Comparison of ENCODE assay signal across 1 cellular context in the genomic region with DNA sequence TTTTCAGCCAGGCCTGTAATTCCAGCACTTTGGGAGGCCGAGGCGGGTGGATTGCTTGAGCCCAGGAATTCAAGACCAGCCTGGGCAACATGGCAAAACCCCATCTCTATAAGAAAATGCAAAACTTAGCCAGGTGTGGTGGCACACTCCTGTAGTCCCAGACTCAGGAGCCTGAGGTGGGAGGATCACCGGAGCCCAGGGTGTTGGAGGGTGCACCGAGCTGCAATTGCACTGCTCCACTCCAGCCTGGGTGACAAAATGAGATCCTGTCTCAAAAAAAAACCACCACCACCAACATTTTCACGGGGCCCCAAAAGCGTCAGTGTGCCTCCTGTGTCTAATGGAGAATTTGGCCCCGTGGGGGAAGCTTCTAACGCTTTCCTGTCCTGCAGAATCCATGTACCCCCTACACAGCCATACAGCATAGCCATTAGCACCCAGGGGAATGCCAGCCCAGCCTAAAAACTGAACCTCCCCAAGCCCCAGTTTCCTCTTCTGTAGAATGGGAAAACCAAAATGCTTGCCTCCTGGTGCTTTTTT.
TF ChIP-seq lines count a peak whose summit lies in the region.

No MANE protein-coding gene starts in this region.

TF ChIP-seq in GM23338, 12 proteins besides CTCF, POLR2A, EP300 and RAD21 (continued from another document):
- TF ChIP-seq, protein P1, sequence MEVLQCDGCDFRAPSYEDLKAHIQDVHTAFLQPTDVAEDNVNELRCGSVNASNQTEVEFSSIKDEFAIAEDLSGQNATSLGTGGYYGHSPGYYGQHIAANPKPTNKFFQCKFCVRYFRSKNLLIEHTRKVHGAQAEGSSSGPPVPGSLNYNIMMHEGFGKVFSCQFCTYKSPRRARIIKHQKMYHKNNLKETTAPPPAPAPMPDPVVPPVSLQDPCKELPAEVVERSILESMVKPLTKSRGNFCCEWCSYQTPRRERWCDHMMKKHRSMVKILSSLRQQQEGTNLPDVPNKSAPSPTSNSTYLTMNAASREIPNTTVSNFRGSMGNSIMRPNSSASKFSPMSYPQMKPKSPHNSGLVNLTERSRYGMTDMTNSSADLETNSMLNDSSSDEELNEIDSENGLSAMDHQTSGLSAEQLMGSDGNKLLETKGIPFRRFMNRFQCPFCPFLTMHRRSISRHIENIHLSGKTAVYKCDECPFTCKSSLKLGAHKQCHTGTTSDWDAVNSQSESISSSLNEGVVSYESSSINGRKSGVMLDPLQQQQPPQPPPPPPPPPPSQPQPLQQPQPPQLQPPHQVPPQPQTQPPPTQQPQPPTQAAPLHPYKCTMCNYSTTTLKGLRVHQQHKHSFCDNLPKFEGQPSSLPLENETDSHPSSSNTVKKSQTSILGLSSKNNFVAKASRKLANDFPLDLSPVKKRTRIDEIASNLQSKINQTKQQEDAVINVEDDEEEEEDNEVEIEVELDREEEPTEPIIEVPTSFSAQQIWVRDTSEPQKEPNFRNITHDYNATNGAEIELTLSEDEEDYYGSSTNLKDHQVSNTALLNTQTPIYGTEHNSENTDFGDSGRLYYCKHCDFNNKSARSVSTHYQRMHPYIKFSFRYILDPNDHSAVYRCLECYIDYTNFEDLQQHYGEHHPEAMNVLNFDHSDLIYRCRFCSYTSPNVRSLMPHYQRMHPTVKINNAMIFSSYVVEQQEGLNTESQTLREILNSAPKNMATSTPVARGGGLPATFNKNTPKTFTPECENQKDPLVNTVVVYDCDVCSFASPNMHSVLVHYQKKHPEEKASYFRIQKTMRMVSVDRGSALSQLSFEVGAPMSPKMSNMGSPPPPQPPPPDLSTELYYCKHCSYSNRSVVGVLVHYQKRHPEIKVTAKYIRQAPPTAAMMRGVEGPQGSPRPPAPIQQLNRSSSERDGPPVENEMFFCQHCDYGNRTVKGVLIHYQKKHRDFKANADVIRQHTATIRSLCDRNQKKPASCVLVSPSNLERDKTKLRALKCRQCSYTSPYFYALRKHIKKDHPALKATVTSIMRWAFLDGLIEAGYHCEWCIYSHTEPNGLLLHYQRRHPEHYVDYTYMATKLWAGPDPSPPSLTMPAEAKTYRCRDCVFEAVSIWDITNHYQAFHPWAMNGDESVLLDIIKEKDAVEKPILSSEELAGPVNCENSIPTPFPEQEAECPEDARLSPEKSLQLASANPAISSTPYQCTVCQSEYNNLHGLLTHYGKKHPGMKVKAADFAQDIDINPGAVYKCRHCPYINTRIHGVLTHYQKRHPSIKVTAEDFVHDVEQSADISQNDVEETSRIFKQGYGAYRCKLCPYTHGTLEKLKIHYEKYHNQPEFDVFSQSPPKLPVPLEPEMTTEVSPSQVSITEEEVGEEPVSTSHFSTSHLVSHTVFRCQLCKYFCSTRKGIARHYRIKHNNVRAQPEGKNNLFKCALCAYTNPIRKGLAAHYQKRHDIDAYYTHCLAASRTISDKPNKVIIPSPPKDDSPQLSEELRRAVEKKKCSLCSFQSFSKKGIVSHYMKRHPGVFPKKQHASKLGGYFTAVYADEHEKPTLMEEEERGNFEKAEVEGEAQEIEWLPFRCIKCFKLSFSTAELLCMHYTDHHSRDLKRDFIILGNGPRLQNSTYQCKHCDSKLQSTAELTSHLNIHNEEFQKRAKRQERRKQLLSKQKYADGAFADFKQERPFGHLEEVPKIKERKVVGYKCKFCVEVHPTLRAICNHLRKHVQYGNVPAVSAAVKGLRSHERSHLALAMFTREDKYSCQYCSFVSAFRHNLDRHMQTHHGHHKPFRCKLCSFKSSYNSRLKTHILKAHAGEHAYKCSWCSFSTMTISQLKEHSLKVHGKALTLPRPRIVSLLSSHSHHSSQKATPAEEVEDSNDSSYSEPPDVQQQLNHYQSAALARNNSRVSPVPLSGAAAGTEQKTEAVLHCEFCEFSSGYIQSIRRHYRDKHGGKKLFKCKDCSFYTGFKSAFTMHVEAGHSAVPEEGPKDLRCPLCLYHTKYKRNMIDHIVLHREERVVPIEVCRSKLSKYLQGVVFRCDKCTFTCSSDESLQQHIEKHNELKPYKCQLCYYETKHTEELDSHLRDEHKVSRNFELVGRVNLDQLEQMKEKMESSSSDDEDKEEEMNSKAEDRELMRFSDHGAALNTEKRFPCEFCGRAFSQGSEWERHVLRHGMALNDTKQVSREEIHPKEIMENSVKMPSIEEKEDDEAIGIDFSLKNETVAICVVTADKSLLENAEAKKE (CRISPR knock-in tag; IDR thresholded peaks at IDR 0.05), result no peak
- TF ChIP-seq CREB1 (CRISPR knock-in tag; IDR thresholded peaks at IDR 0.05; ENCODE audit: low read depth) (no peak), EZH2 (IDR thresholded peaks at IDR 0.05; ENCODE audit: low read depth, unreplicated experiment) (no peak), JUNB (IDR thresholded peaks at IDR 0.05; ENCODE audit: unreplicated experiment) (no peak), EZH2phosphoT487 (IDR thresholded peaks at IDR 0.05; ENCODE audit: unreplicated experiment) (no peak), ZNF331 (CRISPR knock-in tag; IDR thresholded peaks at IDR 0.05; ENCODE audit: low read depth) (no peak), STAT1 (IDR thresholded peaks at IDR 0.05; ENCODE audit: unreplicated experiment) (no peak)
- TF ChIP-seq, protein P2, sequence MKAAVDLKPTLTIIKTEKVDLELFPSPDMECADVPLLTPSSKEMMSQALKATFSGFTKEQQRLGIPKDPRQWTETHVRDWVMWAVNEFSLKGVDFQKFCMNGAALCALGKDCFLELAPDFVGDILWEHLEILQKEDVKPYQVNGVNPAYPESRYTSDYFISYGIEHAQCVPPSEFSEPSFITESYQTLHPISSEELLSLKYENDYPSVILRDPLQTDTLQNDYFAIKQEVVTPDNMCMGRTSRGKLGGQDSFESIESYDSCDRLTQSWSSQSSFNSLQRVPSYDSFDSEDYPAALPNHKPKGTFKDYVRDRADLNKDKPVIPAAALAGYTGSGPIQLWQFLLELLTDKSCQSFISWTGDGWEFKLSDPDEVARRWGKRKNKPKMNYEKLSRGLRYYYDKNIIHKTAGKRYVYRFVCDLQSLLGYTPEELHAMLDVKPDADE (IDR thresholded peaks at IDR 0.05), result no peak
